18 cellular contexts compared by ENCODE assay signal in genomic region chr3:186969607-186970006, GRCh38. TPM values are rescaled to one million over a fixed set of nuclear protein-coding genes. Genes with fewer than 3 reads are reported as not detected.
DNase-seq lines count a peak whose midpoint lies in the region; ATAC-seq and TF ChIP-seq lines count a peak whose summit lies in the region.
"Had no signal": no experiment of that assay in that cellular context is flagged by ENCODE, and none has a peak within 500 bp of the region (broad histone marks: within the 10 kb centered on the region; RNA-seq: fewer than 3 reads in every experiment).

No MANE protein-coding gene starts in this region.

- H3K4me1 ChIP-seq in mammary epithelial cell (ENCODE audit: insufficient read depth, low read length): peaks cover 11% of the 10 kb centered on the region

- H3K4me3 Mint-ChIP-seq in activated CD8-positive, alpha-beta memory T cell treated with anti-CD3 and anti-CD28 coated beads, Interleukin-2, amount 10 ng/mL, durations not matched to agents 7 days and 5 days: no peak overlapping the region
- no peak overlapping the region for H3K4me3 Mint-ChIP-seq in WTC11
- no peak overlapping the region for H3K4me3 Mint-ChIP-seq in stimulated activated memory B cell treated with anti-CD40 and anti-IgM and Interleukin-4, amounts not matched to agents 10 μg/mL and 1 μg/mL and 100 μg/mL, for 72 hours
- H3K4me3 Mint-ChIP-seq: endodermal cell, type B pancreatic cell had no signal

- intact Hi-C loops in left ventricle myocardium superior (cut with micrococcal nuclease) (no loop called here), mammary epithelial cell (cut with micrococcal nuclease) (no loop called here)

- no peak overlapping the region for H2AFZ ChIP-seq in mammary epithelial cell (ENCODE audit: low read depth, low read length)

- dilution Hi-C loops in mammary epithelial cell (cut with HindIII; ENCODE audit: low sequenced_read_pairs): no loop called here

- no peak for ATAC-seq in activated CD8-positive, alpha-beta memory T cell treated with anti-CD3 and anti-CD28 coated beads, Interleukin-2, amount 10 ng/mL, durations not matched to agents 7 days and 5 days
- ATAC-seq in WTC11 (no peak), left ventricle myocardium superior (peak; percentile 21)
- ATAC-seq in stimulated activated memory B cell treated with anti-CD40 and anti-IgM and Interleukin-4, amounts not matched to agents 10 μg/mL and 1 μg/mL and 100 μg/mL, for 72 hours: no peak
- ATAC-seq: activated naive CD4-positive, alpha-beta T cell treated with anti-CD3 and anti-CD28 coated beads, Interleukin-2, amount 50 U/mL, for 72 hours had no signal

- no peaks in the 10 kb centered on the region for H3K36me3 ChIP-seq in mammary epithelial cell (ENCODE audit: insufficient read depth, low read length)
- H3K36me3 ChIP-seq: SJCRH30 had no signal

- WGBS in mammary epithelial cell (ENCODE audit: low coverage, missing lambda C conversion rate): 100% methylated on average over 3 of the region's 7 CpGs

- no peaks in the 10 kb centered on the region for H4K20me1 ChIP-seq in mammary epithelial cell (ENCODE audit: insufficient read depth, low read length)

- H3K9ac ChIP-seq in mammary epithelial cell (ENCODE audit: insufficient read depth, low read length): no peak overlapping the region

- peaks cover 31% of the 10 kb centered on the region for H3K4me1 Mint-ChIP-seq in activated CD8-positive, alpha-beta memory T cell treated with anti-CD3 and anti-CD28 coated beads, Interleukin-2, amount 10 ng/mL, durations not matched to agents 7 days and 5 days
- peaks cover 41% of the 10 kb centered on the region for H3K4me1 Mint-ChIP-seq in WTC11
- peaks cover 53% of the 10 kb centered on the region for H3K4me1 Mint-ChIP-seq in stimulated activated memory B cell treated with anti-CD40 and anti-IgM and Interleukin-4, amounts not matched to agents 10 μg/mL and 1 μg/mL and 100 μg/mL, for 72 hours

- H3K27ac Mint-ChIP-seq in activated CD8-positive, alpha-beta memory T cell treated with anti-CD3 and anti-CD28 coated beads, Interleukin-2, amount 10 ng/mL, durations not matched to agents 7 days and 5 days: peak overlapping the region; percentile 7
- peak overlapping the region; percentile 18 for H3K27ac Mint-ChIP-seq in WTC11
- H3K27ac Mint-ChIP-seq in stimulated activated memory B cell treated with anti-CD40 and anti-IgM and Interleukin-4, amounts not matched to agents 10 μg/mL and 1 μg/mL and 100 μg/mL, for 72 hours: peak overlapping the region; percentile 71
- H3K27ac Mint-ChIP-seq: activated naive CD4-positive, alpha-beta T cell treated with anti-CD3 and anti-CD28 coated beads, Interleukin-2, amount 50 U/mL, for 72 hours; endodermal cell; type B pancreatic cell had no signal

- H3K79me2 ChIP-seq in mammary epithelial cell (ENCODE audit: insufficient read depth, low read length): no peaks in the 10 kb centered on the region

- H3K36me3 Mint-ChIP-seq in activated CD8-positive, alpha-beta memory T cell treated with anti-CD3 and anti-CD28 coated beads, Interleukin-2, amount 10 ng/mL, durations not matched to agents 7 days and 5 days: peaks cover 65% of the 10 kb centered on the region
- H3K36me3 Mint-ChIP-seq in WTC11: peaks cover 67% of the 10 kb centered on the region
- peaks cover 67% of the 10 kb centered on the region for H3K36me3 Mint-ChIP-seq in stimulated activated memory B cell treated with anti-CD40 and anti-IgM and Interleukin-4, amounts not matched to agents 10 μg/mL and 1 μg/mL and 100 μg/mL, for 72 hours

- H3K9me3 Mint-ChIP-seq in activated CD8-positive, alpha-beta memory T cell treated with anti-CD3 and anti-CD28 coated beads, Interleukin-2, amount 10 ng/mL, durations not matched to agents 7 days and 5 days (ENCODE audit: low read depth): no peaks in the 10 kb centered on the region
- H3K9me3 Mint-ChIP-seq in WTC11: no peaks in the 10 kb centered on the region
- no peaks in the 10 kb centered on the region for H3K9me3 Mint-ChIP-seq in stimulated activated memory B cell treated with anti-CD40 and anti-IgM and Interleukin-4, amounts not matched to agents 10 μg/mL and 1 μg/mL and 100 μg/mL, for 72 hours
- H3K9me3 Mint-ChIP-seq: activated naive CD4-positive, alpha-beta T cell treated with anti-CD3 and anti-CD28 coated beads, Interleukin-2, amount 50 U/mL, for 72 hours; endodermal cell; type B pancreatic cell had no signal

- no peak for DNase-seq in activated CD8-positive, alpha-beta memory T cell treated with anti-CD3 and anti-CD28 coated beads, Interleukin-2, amount 10 ng/mL, durations not matched to agents 7 days and 5 days
- DNase-seq in activated CD8-positive, alpha-beta memory T cell treated with anti-CD3 and anti-CD28 coated beads for 24 hours: no peak
- no peak for DNase-seq in WTC11 (ENCODE audit: low spot score)
- no peak for DNase-seq in left ventricle myocardium superior
- DNase-seq in glomerular visceral epithelial cell (ENCODE audit: extremely low spot score): no peak
- DNase-seq in mammary epithelial cell: no peak
- DNase-seq in activated gamma-delta T cell (lab: John Stamatoyannopoulos, UW): no peak
- DNase-seq: endodermal cell; foreskin fibroblast; mesendoderm; NCI-H1436 treated with DMSO at 0.1 percent for 48 hours; NCI-H226; SJCRH30; stimulated activated CD4-positive, alpha-beta T cell treated with anti-CD3 and anti-CD28 coated beads, Interleukin-4, amount 100 ng/mL, for 1 hour; stimulated activated CD8-positive, alpha-beta memory T cell treated with anti-CD3 and anti-CD28 coated beads, Interleukin-4, amount 100 ng/mL, for 48 hours had no signal

- no peaks in the 10 kb centered on the region for H3K9me3 ChIP-seq in mammary epithelial cell (replicated peaks; ENCODE audit: insufficient read depth, low read length)
- H3K9me3 ChIP-seq: SJCRH30 had no signal

- POLR2A ChIA-PET in WTC11 (lab: Charles Lee): no interaction called here

- no peak overlapping the region for H3K27ac ChIP-seq in mammary epithelial cell (ENCODE audit: insufficient read depth, low read depth, low read length)
- H3K27ac ChIP-seq: SJCRH30 had no signal

- H3K27me3 ChIP-seq in mammary epithelial cell (ENCODE audit: insufficient read depth, low read length): no peaks in the 10 kb centered on the region
- H3K27me3 ChIP-seq: SJCRH30 had no signal

- H3K4me2 ChIP-seq in mammary epithelial cell (ENCODE audit: insufficient read depth, low read depth, low read length): no peak overlapping the region

- no peaks in the 10 kb centered on the region for H3K27me3 Mint-ChIP-seq in activated CD8-positive, alpha-beta memory T cell treated with anti-CD3 and anti-CD28 coated beads, Interleukin-2, amount 10 ng/mL, durations not matched to agents 7 days and 5 days
- H3K27me3 Mint-ChIP-seq in WTC11 (ENCODE audit: low read depth): no peaks in the 10 kb centered on the region
- no peaks in the 10 kb centered on the region for H3K27me3 Mint-ChIP-seq in stimulated activated memory B cell treated with anti-CD40 and anti-IgM and Interleukin-4, amounts not matched to agents 10 μg/mL and 1 μg/mL and 100 μg/mL, for 72 hours
- H3K27me3 Mint-ChIP-seq: type B pancreatic cell had no signal

- BruUV-seq in mammary epithelial cell (replicated peaks; lab: Mats Ljungman, UMichigan): no TSS peak

- in situ Hi-C loops in mammary epithelial cell (cut with MboI; ENCODE audit: low sequenced_read_pairs in 2 of 2): no loop called here

- no peak overlapping the region for H3K4me3 ChIP-seq in mammary epithelial cell (replicated peaks in 1 of 3; ENCODE audit: insufficient read depth in 1 of 3, low read depth in 2 of 3, low read length in 3 of 3)
- H3K4me3 ChIP-seq: SJCRH30 had no signal

- TF ChIP-seq CTCF in WTC11 (IDR thresholded peaks at IDR 0.05) (no peak), mammary epithelial cell (conservative IDR thresholded peaks at IDR 0.05 in 1 of 2, IDR thresholded peaks at IDR 0.05 in 1 of 2; ENCODE audit: extremely low read depth in 1 of 2, insufficient read depth in 1 of 2, low read depth in 1 of 2, low read length in 2 of 2) (no peak)

- CTCF ChIA-PET in activated CD8-positive, alpha-beta memory T cell treated with anti-CD3 and anti-CD28 coated beads, Interleukin-2, amount 10 ng/mL, durations not matched to agents 7 days and 5 days (lab: Charles Lee): interaction anchor here (0.5 to 1.0 kb wide), 3 partner anchors 21 to 121 kb away, joined by 3 read pairs; no protein-coding TSS in a partner anchor
- CTCF ChIA-PET in WTC11 (lab: Charles Lee) (interaction anchor here (1.1 to 1.8 kb wide), 2 partner anchors 11 to 120 kb away, joined by 4 to 6 read pairs; no protein-coding TSS in a partner anchor), mammary epithelial cell (lab: Charles Lee; ENCODE audit: low non-redundant PET) (no interaction called here)

TF ChIP-seq in WTC11, 78 proteins besides CTCF, POLR2A, EP300 and RAD21 (continues in another document):
- TF ChIP-seq SMAD3 (CRISPR knock-in tag; IDR thresholded peaks at IDR 0.05; ENCODE audit: borderline replicate concordance): no peak
- no peak for TF ChIP-seq RORB (CRISPR knock-in tag; IDR thresholded peaks at IDR 0.05)
- TF ChIP-seq TEAD1 (CRISPR knock-in tag; IDR thresholded peaks at IDR 0.05): no peak
- no peak for TF ChIP-seq ATF1 (CRISPR knock-in tag; IDR thresholded peaks at IDR 0.05)
- TF ChIP-seq PREB (CRISPR knock-in tag; IDR thresholded peaks at IDR 0.05; ENCODE audit: borderline replicate concordance): no peak
- no peak for TF ChIP-seq CDX4 (CRISPR knock-in tag; IDR thresholded peaks at IDR 0.05; ENCODE audit: borderline replicate concordance)
- no peak for TF ChIP-seq TCF7 (CRISPR knock-in tag; IDR thresholded peaks at IDR 0.05; ENCODE audit: low read depth)
- TF ChIP-seq ESRRA (CRISPR knock-in tag; IDR thresholded peaks at IDR 0.05; ENCODE audit: borderline replicate concordance): no peak

RNA-seq across cellular contexts. Expression of gene ST6GAL1, which starts 39.3 kb away (rescaled TPM):
- total RNA-seq in activated CD8-positive, alpha-beta memory T cell treated with anti-CD3 and anti-CD28 coated beads, Interleukin-2, amount 10 ng/mL, durations not matched to agents 7 days and 5 days: 100 to 1,000 TPM in 1 of 2 experiments, 10 to 100 TPM in 1; 77.9 to 102 TPM
- total RNA-seq in WTC11 (2021): 82.5 to 87.5 TPM (median 83.4 TPM) in 3 replicates
- 75.9 TPM for total RNA-seq in left ventricle myocardium superior
- 10 to 100 TPM; 21.8 to 22.6 TPM for total RNA-seq in mammary epithelial cell
- polyA plus RNA-seq in mammary epithelial cell: 18.4 TPM
- 32.2 TPM for polyA minus RNA-seq in mammary epithelial cell

Comparison
In these comparisons a context has a peak if more than half of its experiments do, and no peak if none do; other contexts are left out.
1. H3K27ac Mint-ChIP-seq: peak in every context shown above with its lines; median percentile 71 in stimulated activated memory B cell treated with anti-CD40 and anti-IgM and Interleukin-4, amounts not matched to agents 10 μg/mL and 1 μg/mL and 100 μg/mL, for 72 hours; 18 in WTC11; 7 in activated CD8-positive, alpha-beta memory T cell treated with anti-CD3 and anti-CD28 coated beads, Interleukin-2, amount 10 ng/mL, durations not matched to agents 7 days and 5 days.